Comparison of ENCODE assay signal across 7 cellular contexts in the genomic region with DNA sequence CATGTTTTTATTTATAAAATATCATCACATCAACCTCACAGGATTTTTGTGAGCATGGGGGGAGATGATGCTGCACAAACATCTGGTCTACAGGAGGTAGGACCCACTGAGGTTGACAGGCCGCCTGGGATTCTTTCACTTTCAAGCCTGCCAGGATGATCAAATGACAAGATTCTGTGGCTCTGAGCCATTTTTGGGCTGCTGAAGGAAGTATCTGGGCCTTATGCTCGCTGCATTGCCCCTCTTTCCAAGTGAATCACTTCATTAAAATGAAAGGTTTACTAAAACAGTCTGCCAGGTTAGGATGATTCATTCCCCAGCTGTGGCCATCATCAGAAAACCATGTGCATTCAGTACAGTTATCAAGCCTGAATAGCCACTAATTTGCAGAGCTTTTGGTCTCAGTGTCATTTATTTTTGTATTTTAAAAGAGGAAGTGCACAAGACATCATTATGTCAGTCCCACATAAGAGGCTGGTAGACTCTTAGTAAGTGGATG. TPM values are rescaled to one million over a fixed set of nuclear protein-coding genes. Genes with fewer than 3 reads are reported as not detected.
DNase-seq lines count a peak whose midpoint lies in the region; ATAC-seq and TF ChIP-seq lines count a peak whose summit lies in the region.

No MANE protein-coding gene starts in this region.

- H3K4me3 Mint-ChIP-seq in CD14-positive monocyte = no peak overlapping the region

- H3K36me3 Mint-ChIP-seq in CD14-positive monocyte = no peaks in the 10 kb centered on the region

- peaks cover 7 to 12% of the 10 kb centered on the region in 2 donors for H3K4me1 ChIP-seq in thoracic aorta (ENCODE audit: control insufficient read depth in 1 of 2, low read depth in 2 of 2)

- H3K27ac ChIP-seq in thoracic aorta = peak overlapping the region; percentile 5 to 18

- peak overlapping the region; percentile 34 for H3K4me3 ChIP-seq in thoracic aorta

- no peaks in the 10 kb centered on the region for H3K36me3 ChIP-seq in thoracic aorta

- intact Hi-C loops in CD14-positive monocyte (cut with micrococcal nuclease) = no loop called here

- peaks cover 9% of the 10 kb centered on the region for H3K4me1 Mint-ChIP-seq in CD14-positive monocyte

- TF ChIP-seq CTCF in thoracic aorta (IDR thresholded peaks at IDR 0.05) (no peak), CD14-positive monocyte (IDR thresholded peaks at IDR 0.05) (no peak)

- H3K27ac Mint-ChIP-seq in CD14-positive monocyte = peak overlapping the region in 2 of 7 donors; percentile 9 to 23

- no peaks in the 10 kb centered on the region for H3K9me3 ChIP-seq in thoracic aorta

- DNase-seq in RKO (ENCODE audit: low spot score) (peak; percentile 79), glomerular visceral epithelial cell (ENCODE audit: extremely low spot score) (peak; percentile 96), thoracic aorta (ENCODE audit: low spot score) (peak; percentile 12), CD14-positive monocyte (ENCODE audit: low spot score) (no peak)

- peak; percentile 72 for ATAC-seq in GM18907 (IDR thresholded peaks at IDR 0.05; ENCODE audit: unreplicated experiment)
- ATAC-seq in HG02973 (IDR thresholded peaks at IDR 0.05; ENCODE audit: unreplicated experiment) = peak; percentile 81
- ATAC-seq in thoracic aorta (ENCODE audit: insufficient number of reproducible peaks, low FRiP score, low read depth) = peak; percentile 53
- no peak for ATAC-seq in HG03097 (IDR thresholded peaks at IDR 0.05; ENCODE audit: low FRiP score, unreplicated experiment)

- H3K27me3 ChIP-seq in thoracic aorta (replicated peaks; ENCODE audit: insufficient read depth) = no peaks in the 10 kb centered on the region

- peaks cover 0 to 1% (median 1%) of the 10 kb centered on the region in 3 donors for H3K27me3 Mint-ChIP-seq in CD14-positive monocyte (ENCODE audit: low read depth in 3 of 3)

- H3K9me3 Mint-ChIP-seq in CD14-positive monocyte = peaks cover 0 to 7% (median 0%) of the 10 kb centered on the region in 7 donors

RNA-seq across cellular contexts. Expression of a gene that starts 34.4 kb away (rescaled TPM):
- total RNA-seq in thoracic aorta = 10 to 100 TPM; 43.9 to 47.1 TPM
- polyA plus RNA-seq in CD14-positive monocyte = under 1 TPM; 0.37 to 0.60 TPM
